Comparison of ENCODE assay signal across 10 cellular contexts in the genomic region with DNA sequence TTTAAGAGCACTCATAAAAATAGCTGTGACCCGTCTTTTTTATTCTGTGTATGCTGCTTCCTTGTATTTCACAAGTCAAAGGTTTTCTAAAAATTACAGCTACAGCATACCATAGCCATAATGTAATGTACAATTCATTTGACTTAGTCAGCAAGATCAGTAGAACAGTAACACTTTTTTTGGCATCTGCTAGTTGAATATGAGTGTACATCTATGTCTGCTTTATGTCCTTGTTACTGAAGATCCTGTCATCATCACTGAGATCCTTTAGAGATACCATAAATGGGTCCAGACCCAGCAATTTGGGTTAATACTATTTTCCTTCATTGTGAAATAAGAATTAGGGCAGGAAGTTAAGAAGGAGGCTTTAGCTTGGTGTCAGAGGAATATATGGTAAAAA. TPM values are rescaled to one million over a fixed set of nuclear protein-coding genes. Genes with fewer than 3 reads are reported as not detected.
A peak's percentile ranks its signal among the peaks of the same experiment; 100 is the strongest.
DNase-seq lines count a peak whose midpoint lies in the region; TF ChIP-seq lines count a peak whose summit lies in the region.
"Had no signal": no experiment of that assay in that cellular context is flagged by ENCODE, and none has a peak within 500 bp of the region (broad histone marks: within the 10 kb centered on the region; RNA-seq: fewer than 3 reads in every experiment).

No MANE protein-coding gene starts in this region.

- no peak for TF ChIP-seq EP300 in stomach (IDR thresholded peaks at IDR 0.05)

- intact Hi-C loops in stomach (cut with DNase I; ENCODE audit: low total_unique reads) (no loop called here), dorsolateral prefrontal cortex (cut with DNase I) (no loop called here)

- no peak for TF ChIP-seq POLR2A in stomach (IDR thresholded peaks at IDR 0.05)

- H3K4me3 ChIP-seq in right atrium auricular region (no peak overlapping the region), stomach (no peak overlapping the region), dorsolateral prefrontal cortex (no peak overlapping the region)

- peak; percentile 87 for DNase-seq in GM04504 (ENCODE audit: low read depth)
- DNase-seq in astrocyte of the hippocampus (ENCODE audit: low read depth, low spot score) = peak; percentile 57
- no peak for DNase-seq in right atrium auricular region (ENCODE audit: low spot score)
- DNase-seq in stomach = no peak
- no peak for DNase-seq in NCI-H748 treated with DMSO at 0.1 percent for 48 hours (lab: John Stamatoyannopoulos, UW)
- DNase-seq in hippocampal formation (lab: John Stamatoyannopoulos, UW) = no peak
- DNase-seq in NCI-H345 treated with DMSO at 0.1 percent for 48 hours (lab: John Stamatoyannopoulos, UW; ENCODE audit: unreplicated experiment) = no peak
- DNase-seq in dorsolateral prefrontal cortex = no peak
- DNase-seq: NCI-H1092; stimulated activated CD4-positive, alpha-beta T cell treated with anti-CD3 and anti-CD28 coated beads, Interleukin-12 subunit alpha, Interleukin-12 subunit beta, amount 100 ng/mL, for 4 hours had no signal

- peaks cover 43% of the 10 kb centered on the region for H3K36me3 ChIP-seq in right atrium auricular region
- H3K36me3 ChIP-seq in stomach = peaks cover 0 to 29% (median 27%) of the 10 kb centered on the region in 4 donors

- H3K9me3 ChIP-seq in right atrium auricular region = no peaks in the 10 kb centered on the region
- H3K9me3 ChIP-seq in stomach = no peaks in the 10 kb centered on the region

- H3K4me1 ChIP-seq in right atrium auricular region = peaks cover 0 to 58% of the 10 kb centered on the region in 2 donors
- H3K4me1 ChIP-seq in stomach = peaks cover 0 to 56% (median 36%) of the 10 kb centered on the region in 4 donors

- no peaks in the 10 kb centered on the region for H3K27me3 ChIP-seq in right atrium auricular region
- no peaks in the 10 kb centered on the region for H3K27me3 ChIP-seq in stomach
- no peaks in the 10 kb centered on the region for H3K27me3 ChIP-seq in dorsolateral prefrontal cortex

- no peak for TF ChIP-seq CTCF in right atrium auricular region (IDR thresholded peaks at IDR 0.05)
- no peak for TF ChIP-seq CTCF in stomach (IDR thresholded peaks at IDR 0.05)
- TF ChIP-seq CTCF in dorsolateral prefrontal cortex (IDR thresholded peaks at IDR 0.05 in 54 of 56, conservative IDR thresholded peaks at IDR 0.05 in 2 of 56; ENCODE audit: low read depth in 1 of 56, partially characterized antibody in 56 of 56) = no peak

- H3K27ac ChIP-seq in right atrium auricular region (peak overlapping the region; percentile 33 to 58), stomach (peak overlapping the region in 4 of 5 donors; percentile 36 to 77 (median 68)), dorsolateral prefrontal cortex (peak overlapping the region in 3 of 59 donors; percentile 5 to 48 (median 26))

- WGBS in stomach, 5 donors = 31 to 74% (median 56%) methylated on average over 1 of the region's 1 CpG

RNA-seq across cellular contexts. Expression of a gene that starts 42.2 kb away (rescaled TPM):
- 10 to 100 TPM in 1 of 2 donors, 1 to 10 TPM in 1; 5.7 to 17.7 TPM for total RNA-seq in right atrium auricular region
- total RNA-seq in stomach = 10 to 100 TPM in 3 of 5 donors, 1 to 10 TPM in 2; 2.7 to 33.3 (median 23.1) TPM
- polyA plus RNA-seq in stomach = 10 to 100 TPM; 14.7 to 25.3 (median 21.1) TPM
- total RNA-seq in dorsolateral prefrontal cortex = 10 to 100 TPM; 13.7 to 69.0 (median 39.0) TPM

Comparison
In these comparisons a context has a peak if more than half of its experiments do, and no peak if none do; other contexts are left out.
1. DNase-seq: peak in GM04504 (single experiment) and astrocyte of the hippocampus (single experiment); none in right atrium auricular region (single experiment), stomach (single experiment), NCI-H748 treated with DMSO at 0.1 percent for 48 hours (single experiment), hippocampal formation (0 of 2), NCI-H345 treated with DMSO at 0.1 percent for 48 hours (single experiment) and dorsolateral prefrontal cortex (0 of 10).